7 cellular contexts compared by ENCODE assay signal in the genomic region with DNA sequence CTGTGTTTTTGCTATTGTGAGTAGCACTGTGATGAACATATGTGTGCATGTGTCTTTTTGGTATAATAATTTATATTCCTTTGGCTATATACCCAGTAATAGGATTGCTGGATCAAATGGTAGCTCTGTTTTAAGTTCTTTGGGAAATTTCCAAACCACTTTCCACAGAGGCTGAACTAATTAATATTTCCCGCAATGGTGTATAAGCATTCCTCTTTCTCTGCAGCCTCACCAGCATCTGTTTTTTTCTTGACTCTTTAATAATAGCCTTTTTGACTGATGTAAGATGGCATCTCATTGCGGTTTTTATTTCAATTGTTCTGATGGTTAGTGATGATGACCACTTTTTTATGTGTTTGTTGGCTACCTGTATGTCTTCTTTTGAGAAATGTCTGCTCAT.
"Had no signal": no experiment of that assay in that cellular context is flagged by ENCODE, and none has a peak within 500 bp of the region (broad histone marks: within the 10 kb centered on the region; RNA-seq: fewer than 3 reads in every experiment).

No MANE protein-coding gene starts in this region.

- DNase-seq: GM23248, GOT3, H7, HFFc6, IMR-90 had no signal

- H3K9me3 ChIP-seq: HAP-1 had no signal

- H3K36me3 ChIP-seq: HAP-1 had no signal

- H3K4me1 ChIP-seq: HAP-1 had no signal

- H3K4me3 ChIP-seq: GM23248, HAP-1, K562 had no signal

- H3K27ac ChIP-seq: GM23248 had no signal
